In genomic region chr2:238966274-238966937, GRCh38 we compare ENCODE assay signal across 17 cellular contexts.
DNase-seq lines count a peak whose midpoint lies in the region; TF ChIP-seq lines count a peak whose summit lies in the region.
"Had no signal": no experiment of that assay in that cellular context is flagged by ENCODE, and none has a peak within 500 bp of the region (broad histone marks: within the 10 kb centered on the region; RNA-seq: fewer than 3 reads in every experiment).

No MANE protein-coding gene starts in this region.

- H3K27me3 ChIP-seq in vagina: no peaks in the 10 kb centered on the region
- H3K27me3 ChIP-seq in ascending aorta: no peaks in the 10 kb centered on the region

- no peak for TF ChIP-seq CTCF in coronary artery (IDR thresholded peaks at IDR 0.05)
- no peak for TF ChIP-seq CTCF in vagina (IDR thresholded peaks at IDR 0.05)
- TF ChIP-seq CTCF in ascending aorta (IDR thresholded peaks at IDR 0.05): no peak

- no peak for TF ChIP-seq POLR2A in vagina (IDR thresholded peaks at IDR 0.05)

- H3K27ac ChIP-seq in coronary artery: no peak overlapping the region
- no peak overlapping the region for H3K27ac ChIP-seq in vagina
- no peak overlapping the region for H3K27ac ChIP-seq in ascending aorta
- H3K27ac ChIP-seq: 22Rv1, A549, C4-2B had no signal

- DNase-seq in D341Med (ENCODE audit: low spot score): peak; percentile 14
- peak; percentile 69 for DNase-seq in coronary artery (ENCODE audit: low spot score)
- DNase-seq in mucosa of gallbladder (ENCODE audit: low spot score): peak; percentile 5
- peak; percentile 56 to 90 for DNase-seq in vagina (ENCODE audit: extremely low spot score in 2 of 2)
- DNase-seq in stimulated activated CD8-positive, alpha-beta memory T cell treated with anti-CD3 and anti-CD28 coated beads, Interleukin-4, amount 100 ng/mL, for 48 hours: no peak
- DNase-seq in ascending aorta (ENCODE audit: low spot score in 2 of 2): no peak
- no peak for DNase-seq in DMS153 treated with DMSO at 0.1 percent for 48 hours (lab: John Stamatoyannopoulos, UW; ENCODE audit: unreplicated experiment)
- DNase-seq: AML-193; CD4-positive, alpha-beta memory T cell; DMS53; DND-41; EL; H9 had no signal

- H3K4me1 ChIP-seq in vagina (no peaks in the 10 kb centered on the region), ascending aorta (no peaks in the 10 kb centered on the region)
- H3K4me1 ChIP-seq: A549 had no signal

- intact Hi-C loops in vagina (cut with DNase I): no loop called here
- intact Hi-C loops in ascending aorta (cut with DNase I): no loop called here

- H3K4me3 ChIP-seq in coronary artery (no peak overlapping the region), vagina (no peak overlapping the region), ascending aorta (no peak overlapping the region)
- H3K4me3 ChIP-seq: A549, GM12878 had no signal

- H3K9me3 ChIP-seq in vagina (no peaks in the 10 kb centered on the region), ascending aorta (no peaks in the 10 kb centered on the region)
- H3K9me3 ChIP-seq: A549 had no signal

- H3K36me3 ChIP-seq in vagina (no peaks in the 10 kb centered on the region), ascending aorta (no peaks in the 10 kb centered on the region)

Comparison
In these comparisons a context has a peak if more than half of its experiments do, and no peak if none do; other contexts are left out.
1. DNase-seq: peak in D341Med (single experiment), coronary artery (single experiment), mucosa of gallbladder (single experiment) and vagina (2 of 2); none in stimulated activated CD8-positive, alpha-beta memory T cell treated with anti-CD3 and anti-CD28 coated beads, Interleukin-4, amount 100 ng/mL, for 48 hours (single experiment), ascending aorta (0 of 2) and DMS153 treated with DMSO at 0.1 percent for 48 hours (single experiment).